1 cellular context compared by ENCODE assay signal in genomic region chr19:39409207-39409885, GRCh38.
A peak's percentile ranks its signal among the peaks of the same experiment; 100 is the strongest.
TF ChIP-seq lines count a peak whose summit lies in the region.

No MANE protein-coding gene starts in this region.

TF ChIP-seq in GM12878, 131 proteins besides CTCF, POLR2A, EP300 and RAD21 (continued from another document):
- peak; percentile 86; the same call in 1 of the 2 replicates for TF ChIP-seq ZBTB4 (CRISPR knock-in tag; IDR thresholded peaks at IDR 0.05)
- TF ChIP-seq BHLHE40 (IDR thresholded peaks at IDR 0.05; ENCODE audit: borderline replicate concordance in 1 of 2, low read depth in 2 of 2, low read length in 1 of 2), result peak in 1 of 2 experiments; percentile 55; a peak in 3 of 4 replicates
- TF ChIP-seq CREB1 (IDR thresholded peaks at IDR 0.05; ENCODE audit: low read depth), result no peak
- peak; percentile 34; the same call in 1 of the 2 replicates for TF ChIP-seq ZNF24 (IDR thresholded peaks at IDR 0.05)
- peak; percentile 44; the same call in 1 of the 2 replicates for TF ChIP-seq ZNF217 (IDR thresholded peaks at IDR 0.05)
- TF ChIP-seq USF2 (IDR thresholded peaks at IDR 0.05; ENCODE audit: borderline replicate concordance, low read depth, low read length), result no peak
- TF ChIP-seq RELB (IDR thresholded peaks at IDR 0.05; ENCODE audit: low read depth), result peak; percentile 17; the same call in 1 of the 2 replicates
- TF ChIP-seq TAF1 (IDR thresholded peaks at IDR 0.05; ENCODE audit: borderline replicate concordance, low read depth, low read length), result no peak
- TF ChIP-seq SKIL (IDR thresholded peaks at IDR 0.05; ENCODE audit: low read depth, poor library complexity, severe bottlenecking), result peak; percentile 17
- 0 out of 2 replicates have a peak, but pooled peaks have one; percentile 30 for TF ChIP-seq TCF3 (IDR thresholded peaks at IDR 0.05; ENCODE audit: borderline replicate concordance, insufficient read depth, low read depth, low read length)
- no peak for TF ChIP-seq FOS (IDR thresholded peaks at IDR 0.05; ENCODE audit: borderline replicate concordance, extremely low read depth, insufficient read length)
- TF ChIP-seq GATAD2B (conservative IDR thresholded peaks at IDR 0.05; ENCODE audit: low read depth), result no peak
- no peak for TF ChIP-seq HDGF (IDR thresholded peaks at IDR 0.05)
- TF ChIP-seq BACH1 (IDR thresholded peaks at IDR 0.05; ENCODE audit: borderline replicate concordance), result peak; percentile 97
- peak; percentile 95 for TF ChIP-seq CREM (IDR thresholded peaks at IDR 0.05; ENCODE audit: low read depth)
- TF ChIP-seq EED (IDR thresholded peaks at IDR 0.05; ENCODE audit: low read depth), result 0 out of 2 replicates have a peak, but pooled peaks have one; percentile 12
- peak; percentile 31 for TF ChIP-seq RELA (IDR thresholded peaks at IDR 0.05; ENCODE audit: borderline replicate concordance, partially characterized antibody)
- TF ChIP-seq ZZZ3 (IDR thresholded peaks at IDR 0.05; ENCODE audit: control insufficient read depth, insufficient read length, low read depth), result no peak
- peak; percentile 22; the same call in 1 of the 2 replicates for TF ChIP-seq SMAD5 (IDR thresholded peaks at IDR 0.05; ENCODE audit: low read depth)
- peak; percentile 77 for TF ChIP-seq JUND (IDR thresholded peaks at IDR 0.05; ENCODE audit: low read depth, low read length)
- TF ChIP-seq PBX3 (IDR thresholded peaks at IDR 0.05; ENCODE audit: insufficient replicate concordance, low read depth, low read length), result peak; percentile 37
- TF ChIP-seq ELK1 (IDR thresholded peaks at IDR 0.05; ENCODE audit: low read depth, low read length), result peak; percentile 78
- no peak for TF ChIP-seq KLF5 (IDR thresholded peaks at IDR 0.05; ENCODE audit: partially characterized antibody)
- TF ChIP-seq NBN (IDR thresholded peaks at IDR 0.05), result peak; percentile 80; the same call in 1 of the 2 replicates
- TF ChIP-seq, protein P1, sequence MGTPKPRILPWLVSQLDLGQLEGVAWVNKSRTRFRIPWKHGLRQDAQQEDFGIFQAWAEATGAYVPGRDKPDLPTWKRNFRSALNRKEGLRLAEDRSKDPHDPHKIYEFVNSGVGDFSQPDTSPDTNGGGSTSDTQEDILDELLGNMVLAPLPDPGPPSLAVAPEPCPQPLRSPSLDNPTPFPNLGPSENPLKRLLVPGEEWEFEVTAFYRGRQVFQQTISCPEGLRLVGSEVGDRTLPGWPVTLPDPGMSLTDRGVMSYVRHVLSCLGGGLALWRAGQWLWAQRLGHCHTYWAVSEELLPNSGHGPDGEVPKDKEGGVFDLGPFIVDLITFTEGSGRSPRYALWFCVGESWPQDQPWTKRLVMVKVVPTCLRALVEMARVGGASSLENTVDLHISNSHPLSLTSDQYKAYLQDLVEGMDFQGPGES (IDR thresholded peaks at IDR 0.05), result no peak
- peak; percentile 55; the same call in 1 of the 2 replicates for TF ChIP-seq MYB (IDR thresholded peaks at IDR 0.05; ENCODE audit: borderline replicate concordance, low read depth, low read length)
- TF ChIP-seq STAT3 (IDR thresholded peaks at IDR 0.05; ENCODE audit: low read depth, low read length), result 0 out of 2 replicates have a peak, but pooled peaks have one; percentile 0
- TF ChIP-seq FOXK2 (IDR thresholded peaks at IDR 0.05), result no peak
- TF ChIP-seq MTA2 (IDR thresholded peaks at IDR 0.05; ENCODE audit: low read depth), result no peak
- peak; percentile 14; the same call in 1 of the 2 replicates for TF ChIP-seq MLLT1 (IDR thresholded peaks at IDR 0.05)
TF ChIP-seq in GM12878: peak in this region for 34.
